ENCODE assay signal across 1 cellular context in genomic region chr2:26735883-26736588, GRCh38.
A peak's percentile ranks its signal among the peaks of the same experiment; 100 is the strongest.
TF ChIP-seq lines count a peak whose summit lies in the region.

No MANE protein-coding gene starts in this region.

TF ChIP-seq in HepG2, 621 proteins besides CTCF, POLR2A, EP300 and RAD21 (continued from another document and continues in another):
- TF ChIP-seq, protein P1, sequence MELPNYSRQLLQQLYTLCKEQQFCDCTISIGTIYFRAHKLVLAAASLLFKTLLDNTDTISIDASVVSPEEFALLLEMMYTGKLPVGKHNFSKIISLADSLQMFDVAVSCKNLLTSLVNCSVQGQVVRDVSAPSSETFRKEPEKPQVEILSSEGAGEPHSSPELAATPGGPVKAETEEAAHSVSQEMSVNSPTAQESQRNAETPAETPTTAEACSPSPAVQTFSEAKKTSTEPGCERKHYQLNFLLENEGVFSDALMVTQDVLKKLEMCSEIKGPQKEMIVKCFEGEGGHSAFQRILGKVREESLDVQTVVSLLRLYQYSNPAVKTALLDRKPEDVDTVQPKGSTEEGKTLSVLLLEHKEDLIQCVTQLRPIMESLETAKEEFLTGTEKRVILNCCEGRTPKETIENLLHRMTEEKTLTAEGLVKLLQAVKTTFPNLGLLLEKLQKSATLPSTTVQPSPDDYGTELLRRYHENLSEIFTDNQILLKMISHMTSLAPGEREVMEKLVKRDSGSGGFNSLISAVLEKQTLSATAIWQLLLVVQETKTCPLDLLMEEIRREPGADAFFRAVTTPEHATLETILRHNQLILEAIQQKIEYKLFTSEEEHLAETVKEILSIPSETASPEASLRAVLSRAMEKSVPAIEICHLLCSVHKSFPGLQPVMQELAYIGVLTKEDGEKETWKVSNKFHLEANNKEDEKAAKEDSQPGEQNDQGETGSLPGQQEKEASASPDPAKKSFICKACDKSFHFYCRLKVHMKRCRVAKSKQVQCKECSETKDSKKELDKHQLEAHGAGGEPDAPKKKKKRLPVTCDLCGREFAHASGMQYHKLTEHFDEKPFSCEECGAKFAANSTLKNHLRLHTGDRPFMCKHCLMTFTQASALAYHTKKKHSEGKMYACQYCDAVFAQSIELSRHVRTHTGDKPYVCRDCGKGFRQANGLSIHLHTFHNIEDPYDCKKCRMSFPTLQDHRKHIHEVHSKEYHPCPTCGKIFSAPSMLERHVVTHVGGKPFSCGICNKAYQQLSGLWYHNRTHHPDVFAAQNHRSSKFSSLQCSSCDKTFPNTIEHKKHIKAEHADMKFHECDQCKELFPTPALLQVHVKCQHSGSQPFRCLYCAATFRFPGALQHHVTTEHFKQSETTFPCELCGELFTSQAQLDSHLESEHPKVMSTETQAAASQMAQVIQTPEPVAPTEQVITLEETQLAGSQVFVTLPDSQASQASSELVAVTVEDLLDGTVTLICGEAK (IDR thresholded peaks at IDR 0.05) = no peak
- TF ChIP-seq, protein P1 (CRISPR knock-in tag; IDR thresholded peaks at IDR 0.05) = peak; percentile 36; the same call in 1 of the 2 replicates
- TF ChIP-seq HNRNPLL (IDR thresholded peaks at IDR 0.05; ENCODE audit: low read depth, low read length, poor library complexity, severe bottlenecking) (no peak), SPEN (CRISPR knock-in tag; IDR thresholded peaks at IDR 0.05; ENCODE audit: low read depth) (peak; percentile 82), ZNF441 (CRISPR knock-in tag; IDR thresholded peaks at IDR 0.05; ENCODE audit: borderline replicate concordance) (peak; percentile 61; the same call in 1 of the 2 replicates), ZNF879 (CRISPR knock-in tag; IDR thresholded peaks at IDR 0.05) (no peak), ZNF292 (CRISPR knock-in tag; IDR thresholded peaks at IDR 0.05; ENCODE audit: borderline replicate concordance, low read depth) (peak; percentile 19; the same call in 1 of the 2 replicates), ZNF660 (CRISPR knock-in tag; IDR thresholded peaks at IDR 0.05; ENCODE audit: borderline replicate concordance, low read depth) (no peak), RAD51 (IDR thresholded peaks at IDR 0.05; ENCODE audit: borderline replicate concordance) (peak; percentile 79; the same call in 1 of the 2 replicates), NCOR1 (IDR thresholded peaks at IDR 0.05; ENCODE audit: borderline replicate concordance, low read length) (peak; percentile 75; the same call in 1 of the 2 replicates), UBTF (CRISPR knock-in tag; IDR thresholded peaks at IDR 0.05) (peak; percentile 23; the same call in 1 of the 2 replicates), ELK4 (CRISPR knock-in tag; IDR thresholded peaks at IDR 0.05; ENCODE audit: borderline replicate concordance) (no peak), ZNF24 (IDR thresholded peaks at IDR 0.05) (0 out of 2 replicates have a peak, but pooled peaks have one; percentile 9), MEF2D (CRISPR knock-in tag; IDR thresholded peaks at IDR 0.05) (peak; percentile 86), ZNF30 (CRISPR knock-in tag; IDR thresholded peaks at IDR 0.05) (no peak), RXRB (CRISPR knock-in tag; IDR thresholded peaks at IDR 0.05; ENCODE audit: borderline replicate concordance) (peak; percentile 98), CEBPB (IDR thresholded peaks at IDR 0.05; ENCODE audit: borderline replicate concordance, low read depth, low read length) (no peak), ZBTB43 (CRISPR knock-in tag; conservative IDR thresholded peaks at IDR 0.05) (no peak), NBN (conservative IDR thresholded peaks at IDR 0.05) (no peak), HOXA9 (CRISPR knock-in tag; IDR thresholded peaks at IDR 0.05; ENCODE audit: borderline replicate concordance) (no peak), NCOA2 (CRISPR knock-in tag; IDR thresholded peaks at IDR 0.05) (peak; percentile 31; the same call in 1 of the 2 replicates), MYC (CRISPR knock-in tag; IDR thresholded peaks at IDR 0.05; ENCODE audit: borderline replicate concordance) (peak; percentile 13; the same call in 1 of the 2 replicates), KDM6A (CRISPR knock-in tag; IDR thresholded peaks at IDR 0.05; ENCODE audit: low read depth) (no peak), ZNF512 (CRISPR knock-in tag; IDR thresholded peaks at IDR 0.05) (no peak), PPARG (CRISPR knock-in tag; conservative IDR thresholded peaks at IDR 0.05) (peak; percentile 98), FOXP4 (CRISPR knock-in tag; IDR thresholded peaks at IDR 0.05) (peak; percentile 65)
- TF ChIP-seq, protein P2, sequence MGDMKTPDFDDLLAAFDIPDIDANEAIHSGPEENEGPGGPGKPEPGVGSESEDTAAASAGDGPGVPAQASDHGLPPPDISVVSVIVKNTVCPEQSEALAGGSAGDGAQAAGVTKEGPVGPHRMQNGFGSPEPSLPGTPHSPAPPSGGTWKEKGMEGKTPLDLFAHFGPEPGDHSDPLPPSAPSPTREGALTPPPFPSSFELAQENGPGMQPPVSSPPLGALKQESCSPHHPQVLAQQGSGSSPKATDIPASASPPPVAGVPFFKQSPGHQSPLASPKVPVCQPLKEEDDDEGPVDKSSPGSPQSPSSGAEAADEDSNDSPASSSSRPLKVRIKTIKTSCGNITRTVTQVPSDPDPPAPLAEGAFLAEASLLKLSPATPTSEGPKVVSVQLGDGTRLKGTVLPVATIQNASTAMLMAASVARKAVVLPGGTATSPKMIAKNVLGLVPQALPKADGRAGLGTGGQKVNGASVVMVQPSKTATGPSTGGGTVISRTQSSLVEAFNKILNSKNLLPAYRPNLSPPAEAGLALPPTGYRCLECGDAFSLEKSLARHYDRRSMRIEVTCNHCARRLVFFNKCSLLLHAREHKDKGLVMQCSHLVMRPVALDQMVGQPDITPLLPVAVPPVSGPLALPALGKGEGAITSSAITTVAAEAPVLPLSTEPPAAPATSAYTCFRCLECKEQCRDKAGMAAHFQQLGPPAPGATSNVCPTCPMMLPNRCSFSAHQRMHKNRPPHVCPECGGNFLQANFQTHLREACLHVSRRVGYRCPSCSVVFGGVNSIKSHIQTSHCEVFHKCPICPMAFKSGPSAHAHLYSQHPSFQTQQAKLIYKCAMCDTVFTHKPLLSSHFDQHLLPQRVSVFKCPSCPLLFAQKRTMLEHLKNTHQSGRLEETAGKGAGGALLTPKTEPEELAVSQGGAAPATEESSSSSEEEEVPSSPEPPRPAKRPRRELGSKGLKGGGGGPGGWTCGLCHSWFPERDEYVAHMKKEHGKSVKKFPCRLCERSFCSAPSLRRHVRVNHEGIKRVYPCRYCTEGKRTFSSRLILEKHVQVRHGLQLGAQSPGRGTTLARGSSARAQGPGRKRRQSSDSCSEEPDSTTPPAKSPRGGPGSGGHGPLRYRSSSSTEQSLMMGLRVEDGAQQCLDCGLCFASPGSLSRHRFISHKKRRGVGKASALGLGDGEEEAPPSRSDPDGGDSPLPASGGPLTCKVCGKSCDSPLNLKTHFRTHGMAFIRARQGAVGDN (CRISPR knock-in tag; IDR thresholded peaks at IDR 0.05) = peak; percentile 51
- TF ChIP-seq, protein P3, sequence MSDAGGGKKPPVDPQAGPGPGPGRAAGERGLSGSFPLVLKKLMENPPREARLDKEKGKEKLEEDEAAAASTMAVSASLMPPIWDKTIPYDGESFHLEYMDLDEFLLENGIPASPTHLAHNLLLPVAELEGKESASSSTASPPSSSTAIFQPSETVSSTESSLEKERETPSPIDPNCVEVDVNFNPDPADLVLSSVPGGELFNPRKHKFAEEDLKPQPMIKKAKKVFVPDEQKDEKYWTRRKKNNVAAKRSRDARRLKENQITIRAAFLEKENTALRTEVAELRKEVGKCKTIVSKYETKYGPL (CRISPR knock-in tag; IDR thresholded peaks at IDR 0.05) = no peak
- TF ChIP-seq, protein P4, sequence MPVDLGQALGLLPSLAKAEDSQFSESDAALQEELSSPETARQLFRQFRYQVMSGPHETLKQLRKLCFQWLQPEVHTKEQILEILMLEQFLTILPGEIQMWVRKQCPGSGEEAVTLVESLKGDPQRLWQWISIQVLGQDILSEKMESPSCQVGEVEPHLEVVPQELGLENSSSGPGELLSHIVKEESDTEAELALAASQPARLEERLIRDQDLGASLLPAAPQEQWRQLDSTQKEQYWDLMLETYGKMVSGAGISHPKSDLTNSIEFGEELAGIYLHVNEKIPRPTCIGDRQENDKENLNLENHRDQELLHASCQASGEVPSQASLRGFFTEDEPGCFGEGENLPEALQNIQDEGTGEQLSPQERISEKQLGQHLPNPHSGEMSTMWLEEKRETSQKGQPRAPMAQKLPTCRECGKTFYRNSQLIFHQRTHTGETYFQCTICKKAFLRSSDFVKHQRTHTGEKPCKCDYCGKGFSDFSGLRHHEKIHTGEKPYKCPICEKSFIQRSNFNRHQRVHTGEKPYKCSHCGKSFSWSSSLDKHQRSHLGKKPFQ (CRISPR knock-in tag; IDR thresholded peaks at IDR 0.05; ENCODE audit: insufficient replicate concordance) = peak; percentile 16
